In the genomic region with DNA sequence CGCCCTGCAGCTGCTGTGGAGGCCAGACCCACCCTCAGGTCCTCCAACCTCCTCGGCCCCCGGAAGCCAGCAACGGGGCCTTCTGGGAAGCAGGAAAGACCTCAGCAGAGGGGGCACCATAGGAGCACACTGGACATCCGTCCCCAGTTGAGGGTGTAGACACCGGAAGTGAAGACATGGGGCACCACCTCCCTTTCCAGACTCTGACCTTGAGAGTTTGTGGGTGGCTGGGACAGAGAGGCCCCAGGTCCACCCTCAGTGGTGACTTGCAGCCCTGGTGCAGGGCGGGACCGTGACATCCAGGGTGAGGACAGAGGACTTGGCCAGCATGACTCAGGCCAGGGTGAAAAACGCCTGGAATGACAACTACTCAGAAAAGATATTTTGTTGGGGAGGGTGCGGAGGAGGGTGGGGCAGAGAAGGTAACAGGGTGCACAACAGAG, we compare ENCODE assay signal across 8 cellular contexts. TPM values are rescaled to one million over a fixed set of nuclear protein-coding genes. Genes with fewer than 3 reads are reported as not detected.
A peak's percentile ranks its signal among the peaks of the same experiment; 100 is the strongest.
DNase-seq lines count a peak whose midpoint lies in the region; ATAC-seq, FAIRE-seq and TF ChIP-seq lines count a peak whose summit lies in the region.

No MANE protein-coding gene starts in this region.

- TF ChIP-seq CTCF in bronchial epithelial cell (IDR thresholded peaks at IDR 0.05; ENCODE audit: insufficient read depth, low read length, severe bottlenecking), result no peak

- no peaks in the 10 kb centered on the region for H3K36me3 ChIP-seq in bronchial epithelial cell (ENCODE audit: control insufficient read depth, insufficient read depth, low read length)

- H3K4me3 ChIP-seq in bronchial epithelial cell (ENCODE audit: low read depth, low read length), result no peak overlapping the region

- H3K9me3 Mint-ChIP-seq in activated T-cell treated with anti-CD3 and anti-CD28 coated beads, Interleukin-2, amount 50 U/mL, for 24 hours, result no peaks in the 10 kb centered on the region

- DNase-seq in activated T-cell treated with anti-CD3 and anti-CD28 coated beads, Interleukin-2, amount 50 U/mL, for 24 hours, result no peak
- DNase-seq in activated T-cell treated with anti-CD3 and anti-CD28 coated beads for 4 hours (no peak), bronchial epithelial cell (ENCODE audit: low read depth) (peak; percentile 17), left lobe of liver (ENCODE audit: low spot score) (peak; percentile 59), superior temporal gyrus (ENCODE audit: extremely low spot score) (peak; percentile 49), epidermal melanocyte (ENCODE audit: insufficient read length, low spot score) (no peak), NCI-H226 (no peak)

- H3K4me3 Mint-ChIP-seq in activated T-cell treated with anti-CD3 and anti-CD28 coated beads, Interleukin-2, amount 50 U/mL, for 24 hours, result no peak overlapping the region

- ATAC-seq in left lobe of liver (peak; percentile 50), HG03442 (IDR thresholded peaks at IDR 0.05; ENCODE audit: unreplicated experiment) (no peak)

- peaks cover 7% of the 10 kb centered on the region for H3K27me3 Mint-ChIP-seq in activated T-cell treated with anti-CD3 and anti-CD28 coated beads, Interleukin-2, amount 50 U/mL, for 24 hours

- H3K27me3 ChIP-seq in bronchial epithelial cell (ENCODE audit: control insufficient read depth, insufficient read depth, low read length), result peaks cover 2% of the 10 kb centered on the region

- peaks cover 25% of the 10 kb centered on the region for H3K4me1 Mint-ChIP-seq in activated T-cell treated with anti-CD3 and anti-CD28 coated beads, Interleukin-2, amount 50 U/mL, for 24 hours (ENCODE audit: low read depth)

- no peak for FAIRE-seq in bronchial epithelial cell (lab: Jason Lieb, UNC)

- H3K36me3 Mint-ChIP-seq in activated T-cell treated with anti-CD3 and anti-CD28 coated beads, Interleukin-2, amount 50 U/mL, for 24 hours (ENCODE audit: low read depth), result no peaks in the 10 kb centered on the region

- H3K27ac Mint-ChIP-seq in activated T-cell treated with anti-CD3 and anti-CD28 coated beads, Interleukin-2, amount 50 U/mL, for 24 hours, result peak overlapping the region; percentile 32

RNA-seq across cellular contexts. Expression of gene CEP295NL, which starts 19.9 kb away (rescaled TPM):
- total RNA-seq in bronchial epithelial cell (0.13 and 0.26 TPM in 2 replicates), left lobe of liver (0.33 TPM)

RNA-seq across cellular contexts. Expression of gene TIMP2, which starts 42.1 kb away (rescaled TPM):
- total RNA-seq in bronchial epithelial cell, result 2.1 and 2.2 TPM in 2 replicates
- total RNA-seq in left lobe of liver, result 26.4 TPM

RNA-seq across cellular contexts. Expression of gene USP36, which starts 42.5 kb away (rescaled TPM):
- total RNA-seq in bronchial epithelial cell, result 18.8 and 21.6 TPM in 2 replicates
- total RNA-seq in left lobe of liver, result 21.8 TPM

Comparison
In these comparisons a context has a peak if more than half of its experiments do, and no peak if none do; other contexts are left out.
1. DNase-seq: peak in bronchial epithelial cell (single experiment), left lobe of liver (single experiment) and superior temporal gyrus (single experiment); none in activated T-cell treated with anti-CD3 and anti-CD28 coated beads, Interleukin-2, amount 50 U/mL, for 24 hours (single experiment), activated T-cell treated with anti-CD3 and anti-CD28 coated beads for 4 hours (single experiment), epidermal melanocyte (single experiment) and NCI-H226 (single experiment).